ENCODE assay signal across 18 cellular contexts in the genomic region with DNA sequence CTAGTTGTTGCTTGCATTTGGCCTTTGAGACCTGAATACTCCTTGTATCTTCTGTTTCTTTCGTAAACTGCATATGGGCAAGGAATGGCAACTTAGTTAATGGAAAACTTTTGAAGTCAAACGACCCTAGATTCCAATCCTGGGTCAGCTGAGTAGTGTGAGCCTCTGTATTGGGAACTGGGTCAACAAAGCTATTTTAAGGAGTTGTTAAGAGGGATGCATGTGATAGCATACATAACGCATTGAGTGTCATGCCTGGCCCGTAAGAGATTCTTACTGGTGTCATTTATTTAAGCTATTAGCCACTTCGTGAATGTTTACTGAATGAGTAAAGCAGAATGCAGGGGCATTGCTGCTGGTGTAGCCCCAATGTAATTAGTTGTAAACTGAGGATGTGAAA.
DNase-seq lines count a peak whose midpoint lies in the region; ATAC-seq and TF ChIP-seq lines count a peak whose summit lies in the region.
"Had no signal": no experiment of that assay in that cellular context is flagged by ENCODE, and none has a peak within 500 bp of the region (broad histone marks: within the 10 kb centered on the region; RNA-seq: fewer than 3 reads in every experiment).

No MANE protein-coding gene starts in this region.

- H2BK5ac ChIP-seq in H9 (ENCODE audit: insufficient read length, low read length), result no peak overlapping the region

- H3K79me2 ChIP-seq in H9 (ENCODE audit: insufficient read depth, low read length), result no peaks in the 10 kb centered on the region

- H2AK5ac ChIP-seq in H9 (ENCODE audit: insufficient read length, low read length), result no peak overlapping the region

- TF ChIP-seq CTCF in right atrium auricular region (IDR thresholded peaks at IDR 0.05), result no peak
- TF ChIP-seq CTCF in left ventricle myocardium inferior (IDR thresholded peaks at IDR 0.05; ENCODE audit: borderline replicate concordance), result no peak
- no peak for TF ChIP-seq CTCF in H9 (conservative IDR thresholded peaks at IDR 0.05)

- no CpG with 5 or more reads among the region's 5 CpGs for WGBS in H9 (ENCODE audit: extremely low coverage, insufficient read length, low lambda C conversion rate)

- H3K36me3 ChIP-seq in right atrium auricular region (no peaks in the 10 kb centered on the region), left ventricle myocardium inferior (no peaks in the 10 kb centered on the region)

- no peak overlapping the region for H4K8ac ChIP-seq in H9 (replicated peaks; ENCODE audit: insufficient read length, low read depth, low read length)

- no peak overlapping the region for H3K4ac ChIP-seq in H9 (ENCODE audit: low read depth, low read length)

- H3K18ac ChIP-seq in H9 (ENCODE audit: insufficient read length, low read depth, low read length), result no peak overlapping the region

- H4K20me1 ChIP-seq in H9 (ENCODE audit: control insufficient read depth, insufficient read depth, insufficient read length), result no peaks in the 10 kb centered on the region

- no peak overlapping the region for H3K27ac Mint-ChIP-seq in H9
- H3K27ac Mint-ChIP-seq: CD4-positive, alpha-beta T cell; HFFc6 had no signal

- no peak overlapping the region for H4K5ac ChIP-seq in H9 (ENCODE audit: insufficient read length, low read depth, low read length)

- H3K27ac ChIP-seq in right atrium auricular region (no peak overlapping the region), left ventricle myocardium inferior (replicated peaks) (peak overlapping the region; percentile 39), H9 (ENCODE audit: insufficient read length, low read depth, low read length) (no peak overlapping the region)
- H3K27ac ChIP-seq: 22Rv1, A549, C4-2B, GM23248, HL-60 had no signal

- H3K27me3 Mint-ChIP-seq in H9 (ENCODE audit: low read depth), result no peaks in the 10 kb centered on the region
- H3K27me3 Mint-ChIP-seq: CD4-positive, alpha-beta T cell had no signal

- no peaks in the 10 kb centered on the region for H3K27me3 ChIP-seq in right atrium auricular region
- no peaks in the 10 kb centered on the region for H3K27me3 ChIP-seq in left ventricle myocardium inferior (ENCODE audit: low read depth)
- no peaks in the 10 kb centered on the region for H3K27me3 ChIP-seq in H9 (ENCODE audit: insufficient read depth, low read length)

- no peak overlapping the region for H3T11ph ChIP-seq in H9 (ENCODE audit: low read length)

- DNase-seq in Right ventricle myocardium inferior (ENCODE audit: missing footprints) (no peak), right atrium auricular region (ENCODE audit: low spot score) (no peak), left ventricle myocardium inferior (no peak), renal cortical epithelial cell (ENCODE audit: low read depth) (peak; percentile 15), H9 (no peak), HT-29 (ENCODE audit: low spot score) (no peak), NCI-H2081 (lab: John Stamatoyannopoulos, UW) (no peak)
- DNase-seq: AML-193; Caco-2; CD4-positive, alpha-beta T cell; GM23248; HFFc6; IMR-90 had no signal

- H2BK12ac ChIP-seq in H9 (ENCODE audit: insufficient read length, low read depth, low read length), result no peak overlapping the region

- H3K4me3 ChIP-seq in right atrium auricular region, result no peak overlapping the region
- H3K4me3 ChIP-seq in left ventricle myocardium inferior, result no peak overlapping the region
- H3K4me3 ChIP-seq: A549, GM23248 had no signal

- intact Hi-C loops in Right ventricle myocardium inferior (cut with DNase I), result loop anchor here (2.0 kb wide), 1 partner anchor 108 kb away; no protein-coding TSS in a partner anchor
- intact Hi-C loops in left ventricle myocardium inferior (cut with micrococcal nuclease), result no loop called here

- no peak overlapping the region for H2BK20ac ChIP-seq in H9 (ENCODE audit: low read depth, low read length, poor library complexity, severe bottlenecking)

- H3K9ac ChIP-seq in H9 (ENCODE audit: extremely low read depth, insufficient read length, low read length), result no peak overlapping the region
- H3K9ac ChIP-seq: GM23248 had no signal

- H3K23me2 ChIP-seq in H9 (ENCODE audit: insufficient read length, low read depth, low read length, poor library complexity, severe bottlenecking), result no peaks in the 10 kb centered on the region

- peaks cover 0 to 20% of the 10 kb centered on the region in 2 donors for H3K4me1 ChIP-seq in right atrium auricular region
- H3K4me1 ChIP-seq in left ventricle myocardium inferior, result peaks cover 28% of the 10 kb centered on the region
- peaks cover 7% of the 10 kb centered on the region for H3K4me1 ChIP-seq in H9 (ENCODE audit: insufficient read depth, low read length)
- H3K4me1 ChIP-seq: A549, Caco-2 had no signal

- ATAC-seq in Right ventricle myocardium inferior, result peak; percentile 57
- ATAC-seq: A549, HCT116 had no signal

- H3K79me1 ChIP-seq in H9 (ENCODE audit: insufficient read depth, low read depth, low read length, poor library complexity, severe bottlenecking), result no peaks in the 10 kb centered on the region

- no peak overlapping the region for H3K56ac ChIP-seq in H9 (ENCODE audit: insufficient read length, low read depth, low read length)

- H2BK15ac ChIP-seq in H9 (ENCODE audit: low read depth, low read length), result no peak overlapping the region

- no peak overlapping the region for H3K14ac ChIP-seq in H9 (ENCODE audit: insufficient read depth, low read length)

- no peaks in the 10 kb centered on the region for H3K9me3 Mint-ChIP-seq in H9

- peaks cover 22 to 25% of the 10 kb centered on the region in 2 experiments for H3K4me1 Mint-ChIP-seq in H9

- no peak overlapping the region for H2AFZ ChIP-seq in H9 (ENCODE audit: low read length)
- H2AFZ ChIP-seq: GM23248 had no signal

- H3K4me2 ChIP-seq in H9 (ENCODE audit: insufficient read depth, insufficient read length, low read length), result no peak overlapping the region
- H3K4me2 ChIP-seq: A549 had no signal

- no peaks in the 10 kb centered on the region for H3K36me3 Mint-ChIP-seq in H9 (ENCODE audit: insufficient read depth in 1 of 3, low read depth in 3 of 3)

- no peak overlapping the region for H3K4me3 Mint-ChIP-seq in H9
- H3K4me3 Mint-ChIP-seq: CD4-positive, alpha-beta T cell; HFFc6 had no signal

- no peak overlapping the region for H3K23ac ChIP-seq in H9 (ENCODE audit: insufficient read length, low read depth, low read length)

- no peak overlapping the region for H2BK120ac ChIP-seq in H9 (ENCODE audit: low read depth, low read length, poor library complexity, severe bottlenecking)

- no peaks in the 10 kb centered on the region for H3K9me3 ChIP-seq in right atrium auricular region
- no peaks in the 10 kb centered on the region for H3K9me3 ChIP-seq in left ventricle myocardium inferior (replicated peaks)
- H3K9me3 ChIP-seq in H9 (ENCODE audit: control insufficient read depth, low read depth, low read length), result no peaks in the 10 kb centered on the region
- H3K9me3 ChIP-seq: A549, Caco-2 had no signal

- H4K91ac ChIP-seq in H9 (ENCODE audit: insufficient read length, low read depth, low read length), result no peak overlapping the region
